Comparison of ENCODE assay signal across 1 cellular context in the genomic region with DNA sequence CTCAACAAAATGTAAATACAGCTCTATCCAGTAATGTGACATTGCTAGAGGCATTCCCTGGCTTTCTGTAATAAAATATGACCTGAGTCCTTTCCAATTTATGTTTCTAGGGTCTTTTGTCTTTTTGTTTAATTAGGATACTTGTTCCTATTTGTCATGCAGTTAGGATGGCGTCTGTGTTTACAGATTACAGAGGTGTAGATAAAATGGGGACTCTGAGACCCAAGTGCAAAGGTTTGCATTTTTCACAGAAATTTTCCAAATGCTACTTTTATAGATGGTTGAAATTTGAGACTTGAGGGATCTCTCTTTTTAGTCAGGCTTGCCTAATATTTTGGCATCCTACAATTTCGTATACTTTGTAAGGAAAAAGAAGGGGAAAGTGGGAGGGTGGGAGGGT.
TF ChIP-seq lines count a peak whose summit lies in the region.

No MANE protein-coding gene starts in this region.

TF ChIP-seq in HepG2, 621 proteins besides CTCF, POLR2A, EP300 and RAD21 (continued from another document):
- TF ChIP-seq, protein P1, sequence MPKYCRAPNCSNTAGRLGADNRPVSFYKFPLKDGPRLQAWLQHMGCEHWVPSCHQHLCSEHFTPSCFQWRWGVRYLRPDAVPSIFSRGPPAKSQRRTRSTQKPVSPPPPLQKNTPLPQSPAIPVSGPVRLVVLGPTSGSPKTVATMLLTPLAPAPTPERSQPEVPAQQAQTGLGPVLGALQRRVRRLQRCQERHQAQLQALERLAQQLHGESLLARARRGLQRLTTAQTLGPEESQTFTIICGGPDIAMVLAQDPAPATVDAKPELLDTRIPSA (CRISPR knock-in tag; IDR thresholded peaks at IDR 0.05; ENCODE audit: borderline replicate concordance), result no peak
- TF ChIP-seq SRSF1 (optimal IDR thresholded peaks at IDR 0.05; ENCODE audit: low read depth, low read length), result no peak
- TF ChIP-seq NFE2L2 (IDR thresholded peaks at IDR 0.05; ENCODE audit: low read length), result no peak
- no peak for TF ChIP-seq HIVEP1 (CRISPR knock-in tag; IDR thresholded peaks at IDR 0.05)
- TF ChIP-seq ZNF83 (CRISPR knock-in tag; IDR thresholded peaks at IDR 0.05; ENCODE audit: borderline replicate concordance), result no peak
- no peak for TF ChIP-seq DPF2 (CRISPR knock-in tag; IDR thresholded peaks at IDR 0.05; ENCODE audit: borderline replicate concordance, low read depth)
- TF ChIP-seq ZBTB1 (CRISPR knock-in tag; IDR thresholded peaks at IDR 0.05; ENCODE audit: borderline replicate concordance), result no peak
- TF ChIP-seq, protein P2, sequence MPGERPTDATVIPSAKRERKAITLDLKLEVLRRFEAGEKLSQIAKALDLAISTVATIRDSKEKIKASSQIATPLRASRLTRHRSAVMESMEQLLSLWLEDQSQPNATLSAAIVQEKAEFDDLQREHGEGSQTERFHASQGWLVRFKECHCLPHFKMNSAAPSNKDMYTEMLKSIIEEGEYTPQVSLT (CRISPR knock-in tag; IDR thresholded peaks at IDR 0.05; ENCODE audit: borderline replicate concordance, low read depth), result no peak
